Comparison of ENCODE assay signal across 8 cellular contexts in genomic region chr4:105715692-105716278, GRCh38. TPM values are rescaled to one million over a fixed set of nuclear protein-coding genes. Genes with fewer than 3 reads are reported as not detected.
DNase-seq lines count a peak whose midpoint lies in the region; ATAC-seq and TF ChIP-seq lines count a peak whose summit lies in the region.

No MANE protein-coding gene starts in this region.

- no peak overlapping the region for H3K27ac Mint-ChIP-seq in endothelial cell (ENCODE audit: unreplicated experiment)

- H3K4me3 Mint-ChIP-seq in endothelial cell (ENCODE audit: unreplicated experiment) = no peak overlapping the region

- peaks cover 4% of the 10 kb centered on the region for H3K4me1 Mint-ChIP-seq in endothelial cell (ENCODE audit: unreplicated experiment)

- ATAC-seq in GM21390 (IDR thresholded peaks at IDR 0.05; ENCODE audit: unreplicated experiment) (no peak), HG03439 (IDR thresholded peaks at IDR 0.05; ENCODE audit: unreplicated experiment) (no peak)

- DNase-seq in A172 (ENCODE audit: low spot score) (peak; percentile 37), GM03348 (ENCODE audit: low spot score) (peak; percentile 56), NCI-H774 (lab: John Stamatoyannopoulos, UW) (peak; percentile 0), endothelial cell (ENCODE audit: low spot score) (no peak), pons (ENCODE audit: low spot score) (peak; percentile 72)
- DNase-seq in stimulated activated CD8-positive, alpha-beta memory T cell treated with anti-CD3 and anti-CD28 coated beads, Interleukin-4, amount 100 ng/mL, for 48 hours = no peak

- peak; percentile 60 for TF ChIP-seq CTCF in endothelial cell (IDR thresholded peaks at IDR 0.05; ENCODE audit: unreplicated experiment)

- no peaks in the 10 kb centered on the region for H3K9me3 Mint-ChIP-seq in endothelial cell (ENCODE audit: unreplicated experiment)

- no peaks in the 10 kb centered on the region for H3K36me3 Mint-ChIP-seq in endothelial cell (ENCODE audit: low read depth, unreplicated experiment)

- no peaks in the 10 kb centered on the region for H3K27me3 Mint-ChIP-seq in endothelial cell (ENCODE audit: unreplicated experiment)

RNA-seq across cellular contexts. Expression of gene GSTCD, which starts 7.2 kb away (rescaled TPM):
- total RNA-seq in A172 (2014; rRNA removed; shearing (Covaris generic)) = 13.3 and 15.1 TPM in 2 replicates
- 14.0 TPM for total RNA-seq in endothelial cell (ENCODE audit: unreplicated experiment)

RNA-seq across cellular contexts. Expression of gene INTS12, which starts 7.3 kb away (rescaled TPM):
- 17.4 and 27.7 TPM in 2 replicates for total RNA-seq in A172 (2014; rRNA removed; shearing (Covaris generic))
- 16.0 TPM for total RNA-seq in endothelial cell (ENCODE audit: unreplicated experiment)

Comparison
In these comparisons a context has a peak if more than half of its experiments do, and no peak if none do; other contexts are left out.
1. DNase-seq: peak in A172 (single experiment), GM03348 (single experiment), NCI-H774 (single experiment) and pons (single experiment); none in endothelial cell (single experiment) and stimulated activated CD8-positive, alpha-beta memory T cell treated with anti-CD3 and anti-CD28 coated beads, Interleukin-4, amount 100 ng/mL, for 48 hours (single experiment).